ENCODE assay signal across 15 cellular contexts in the genomic region with DNA sequence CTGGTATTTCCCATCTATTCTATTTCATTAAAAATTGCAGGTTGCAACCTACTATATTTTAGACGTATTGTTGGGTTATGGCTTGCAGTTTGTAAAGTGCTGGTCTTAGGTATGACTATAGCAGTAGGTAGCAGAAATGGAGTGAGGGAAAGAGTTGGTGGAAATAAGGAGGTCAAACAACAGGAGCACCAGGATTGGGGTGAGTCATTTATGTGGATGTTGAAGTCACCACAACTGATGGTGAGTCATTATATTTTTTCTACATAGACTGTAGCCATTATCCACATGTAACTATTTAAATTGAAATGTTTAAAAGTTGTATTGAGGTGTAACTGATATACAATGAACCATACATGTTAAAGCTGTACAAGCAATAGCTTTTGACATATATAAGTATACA. TPM values are rescaled to one million over a fixed set of nuclear protein-coding genes. Genes with fewer than 3 reads are reported as not detected.
DNase-seq lines count a peak whose midpoint lies in the region; ATAC-seq, FAIRE-seq and TF ChIP-seq lines count a peak whose summit lies in the region.
"Had no signal": no experiment of that assay in that cellular context is flagged by ENCODE, and none has a peak within 500 bp of the region (broad histone marks: within the 10 kb centered on the region; RNA-seq: fewer than 3 reads in every experiment).

No MANE protein-coding gene starts in this region.

- intact Hi-C loops in ascending aorta (cut with DNase I): no loop called here

- DNase-seq in Daoy (ENCODE audit: low read depth): peak; percentile 74
- DNase-seq in M059J (ENCODE audit: low read depth): peak; percentile 85
- DNase-seq in bronchial epithelial cell (ENCODE audit: low read depth): peak; percentile 72
- peak; percentile 50 for DNase-seq in kidney tubule cell (ENCODE audit: low spot score)
- DNase-seq in stimulated activated CD4-positive, alpha-beta T cell treated with anti-CD3 and anti-CD28 coated beads, Interleukin-2, amount 100 ng/mL, for 48 hours: no peak
- no peak for DNase-seq in ascending aorta (ENCODE audit: low spot score in 2 of 2)
- no peak for DNase-seq in activated gamma-delta T cell treated with Interleukin-2 at 50 U/mL for 16 hours
- DNase-seq: C1 segment of cervical spinal cord, DMS53, naive B cell, NCI-H1417, NCI-H446, testis, WERI-Rb-1 had no signal

- no peaks in the 10 kb centered on the region for H3K36me3 ChIP-seq in bronchial epithelial cell (ENCODE audit: control insufficient read depth, insufficient read depth, low read length)
- H3K36me3 ChIP-seq in ascending aorta: no peaks in the 10 kb centered on the region
- H3K36me3 ChIP-seq: WERI-Rb-1 had no signal

- FAIRE-seq in bronchial epithelial cell (lab: Jason Lieb, UNC): no peak

- H3K4me1 ChIP-seq in ascending aorta: no peaks in the 10 kb centered on the region
- H3K4me1 ChIP-seq: testis had no signal

- H3K27me3 ChIP-seq in bronchial epithelial cell (ENCODE audit: control insufficient read depth, insufficient read depth, low read length): no peaks in the 10 kb centered on the region
- no peaks in the 10 kb centered on the region for H3K27me3 ChIP-seq in ascending aorta
- H3K27me3 ChIP-seq: testis had no signal

- H3K4me3 ChIP-seq in bronchial epithelial cell (ENCODE audit: low read depth, low read length) (no peak overlapping the region), ascending aorta (no peak overlapping the region)
- H3K4me3 ChIP-seq: testis had no signal

- no peak for TF ChIP-seq CTCF in bronchial epithelial cell (IDR thresholded peaks at IDR 0.05; ENCODE audit: insufficient read depth, low read length, severe bottlenecking)
- TF ChIP-seq CTCF in ascending aorta (IDR thresholded peaks at IDR 0.05): no peak

- no peaks in the 10 kb centered on the region for H3K9me3 ChIP-seq in ascending aorta
- H3K9me3 ChIP-seq: testis had no signal

- no peak for ATAC-seq in GM21423 (IDR thresholded peaks at IDR 0.05; ENCODE audit: unreplicated experiment)

- H3K27ac ChIP-seq in ascending aorta: no peak overlapping the region
- H3K27ac ChIP-seq: testis, WERI-Rb-1 had no signal

RNA-seq across cellular contexts. Expression of a gene that starts 25.0 kb away (rescaled TPM):
- 17.4 and 22.1 TPM in 2 replicates for total RNA-seq in Daoy (2014; rRNA removed; shearing (Covaris generic))
- 1.8 and 3.6 TPM in 2 replicates for total RNA-seq in M059J (2014; rRNA removed; shearing (Covaris generic))
- 0.13 and 0.53 TPM in 2 replicates for total RNA-seq in bronchial epithelial cell
- total RNA-seq in ascending aorta: not detected

Comparison
In these comparisons a context has a peak if more than half of its experiments do, and no peak if none do; other contexts are left out.
1. DNase-seq: peak in Daoy (single experiment), M059J (single experiment), bronchial epithelial cell (single experiment) and kidney tubule cell (single experiment); none in stimulated activated CD4-positive, alpha-beta T cell treated with anti-CD3 and anti-CD28 coated beads, Interleukin-2, amount 100 ng/mL, for 48 hours (0 of 2), ascending aorta (0 of 2) and activated gamma-delta T cell treated with Interleukin-2 at 50 U/mL for 16 hours (single experiment).